Comparison of ENCODE assay signal across 8 cellular contexts in genomic region chr12:59113831-59114273, GRCh38.
DNase-seq lines count a peak whose midpoint lies in the region; ATAC-seq and TF ChIP-seq lines count a peak whose summit lies in the region.

No MANE protein-coding gene starts in this region.

- no peaks in the 10 kb centered on the region for H3K9me3 ChIP-seq in stomach

- peaks cover 0 to 9% (median 7%) of the 10 kb centered on the region in 4 donors for H3K4me1 ChIP-seq in stomach

- TF ChIP-seq POLR2A in stomach (IDR thresholded peaks at IDR 0.05), result no peak

- intact Hi-C loops in dorsolateral prefrontal cortex (cut with DNase I) (loop anchor here (2.0 to 5.0 kb wide), 2 partner anchors 37 to 38 kb away; no protein-coding TSS in a partner anchor), stomach (cut with DNase I; ENCODE audit: low total_unique reads) (no loop called here)

- H3K4me3 ChIP-seq in dorsolateral prefrontal cortex (peak overlapping the region in 17 of 59 donors; percentile 11 to 48 (median 23)), stomach (no peak overlapping the region)

- peak; percentile 78 for DNase-seq in AG20443 (ENCODE audit: low spot score)
- DNase-seq in NCI-H1417 treated with DMSO at 0.1 percent for 48 hours (lab: John Stamatoyannopoulos, UW), result peak; percentile 56
- peak; percentile 17 for DNase-seq in SKM-1 treated with dmso at 0.1 percent for 144 hours (lab: John Stamatoyannopoulos, UW; ENCODE audit: unreplicated experiment)
- DNase-seq in dorsolateral prefrontal cortex, result peak; percentile 28 to 82 (median 76)
- DNase-seq in lung microvascular endothelial cell (ENCODE audit: low read depth in 2 of 2), result peak; percentile 83 to 90
- peak; percentile 83 for DNase-seq in stomach

- TF ChIP-seq EP300 in stomach (IDR thresholded peaks at IDR 0.05), result no peak

- no peaks in the 10 kb centered on the region for H3K27me3 ChIP-seq in dorsolateral prefrontal cortex
- H3K27me3 ChIP-seq in stomach, result no peaks in the 10 kb centered on the region

- peak; percentile 83 for ATAC-seq in GM18520 (IDR thresholded peaks at IDR 0.05; ENCODE audit: unreplicated experiment)
- ATAC-seq in HG02943 (IDR thresholded peaks at IDR 0.05; ENCODE audit: low read depth, unreplicated experiment), result peak; percentile 82

- peak overlapping the region in 2 of 59 donors; percentile 30 to 35 for H3K27ac ChIP-seq in dorsolateral prefrontal cortex
- H3K27ac ChIP-seq in stomach, result peak overlapping the region in 1 of 5 donors; percentile 30

- TF ChIP-seq CTCF in dorsolateral prefrontal cortex (IDR thresholded peaks at IDR 0.05 in 54 of 56, conservative IDR thresholded peaks at IDR 0.05 in 2 of 56; ENCODE audit: low read depth in 1 of 56, partially characterized antibody in 56 of 56), result peak; percentile 66 to 96 (median 90)
- peak in 5 of 7 experiments; percentile 39 to 84 (median 72) for TF ChIP-seq CTCF in stomach (IDR thresholded peaks at IDR 0.05)

- H3K36me3 ChIP-seq in stomach, result no peaks in the 10 kb centered on the region

- WGBS in stomach, 5 donors, result 9 to 14% (median 11%) methylated on average over 6 of the region's 6 CpGs

Comparison
In these comparisons a context has a peak if more than half of its experiments do, and no peak if none do; other contexts are left out.
1. DNase-seq: peak in every context shown above with its lines; median percentile 86 in lung microvascular endothelial cell; 83 in stomach; 78 in AG20443; 76 in dorsolateral prefrontal cortex; 56 in NCI-H1417 treated with DMSO at 0.1 percent for 48 hours; 17 in SKM-1 treated with dmso at 0.1 percent for 144 hours.